Comparison of ENCODE assay signal across 16 cellular contexts in genomic region chr4:19486400-19486799, GRCh38.
DNase-seq lines count a peak whose midpoint lies in the region; ATAC-seq and TF ChIP-seq lines count a peak whose summit lies in the region.
"Had no signal": no experiment of that assay in that cellular context is flagged by ENCODE, and none has a peak within 500 bp of the region (broad histone marks: within the 10 kb centered on the region; RNA-seq: fewer than 3 reads in every experiment).

No MANE protein-coding gene starts in this region.

- no peaks in the 10 kb centered on the region for H3K4me1 ChIP-seq in CD8-positive, alpha-beta T cell (ENCODE audit: insufficient read depth, low read length)
- H3K4me1 ChIP-seq: testis had no signal

- H3K27ac ChIP-seq in brain microvascular endothelial cell: no peak overlapping the region
- no peak overlapping the region for H3K27ac ChIP-seq in CD8-positive, alpha-beta T cell (ENCODE audit: low read depth, low read length)
- H3K27ac ChIP-seq: testis had no signal

- no peak for ATAC-seq in GM18498 (IDR thresholded peaks at IDR 0.05; ENCODE audit: unreplicated experiment)
- no peak for ATAC-seq in CD8-positive, alpha-beta T cell
- ATAC-seq: naive thymus-derived CD8-positive, alpha-beta T cell; sciatic nerve; T-cell had no signal

- no peaks in the 10 kb centered on the region for H3K27me3 ChIP-seq in brain microvascular endothelial cell (replicated peaks)
- no peaks in the 10 kb centered on the region for H3K27me3 ChIP-seq in CD8-positive, alpha-beta T cell (ENCODE audit: insufficient read depth, low read length)
- H3K27me3 ChIP-seq: testis had no signal

- POLR2A ChIA-PET in CD8-positive, alpha-beta T cell (lab: Charles Lee): no interaction called here

- in situ Hi-C loops in brain microvascular endothelial cell (cut with HindIII; ENCODE audit: low pct_ligation_motif_present, low sequenced_read_pairs): no loop called here

- peak; percentile 3 for DNase-seq in NCI-H1105 treated with DMSO at 0.1 percent for 48 hours (lab: John Stamatoyannopoulos, UW)
- DNase-seq in NCI-H1105 (lab: John Stamatoyannopoulos, UW): no peak
- peak; percentile 39 for DNase-seq in NCI-H2227 (lab: John Stamatoyannopoulos, UW; ENCODE audit: unreplicated experiment)
- peak; percentile 14 for DNase-seq in brain microvascular endothelial cell
- DNase-seq in osteocyte (ENCODE audit: extremely low spot score, unreplicated experiment): no peak
- no peak for DNase-seq in globus pallidus (ENCODE audit: low spot score)
- DNase-seq in CD8-positive, alpha-beta T cell: no peak
- DNase-seq: activated CD4-positive, alpha-beta T cell treated with anti-CD3 and anti-CD28 coated beads, Interleukin-2, amount 50 U/mL, for 1 hour; activated effector memory CD4-positive, alpha-beta T cell treated with anti-CD3 and anti-CD28 coated beads, Interleukin-2, amount 50 U/mL, for 16 hours; KG1; naive thymus-derived CD8-positive, alpha-beta T cell; T-cell; testis had no signal

- TF ChIP-seq CTCF in brain microvascular endothelial cell (IDR thresholded peaks at IDR 0.05; ENCODE audit: low read depth, low read length, missing control alignments) (peak; percentile 61), osteocyte (IDR thresholded peaks at IDR 0.05) (peak; percentile 54)
- TF ChIP-seq CTCF in CD8-positive, alpha-beta T cell (IDR thresholded peaks at IDR 0.05): no peak

- H3K9me3 Mint-ChIP-seq in osteocyte (ENCODE audit: unreplicated experiment): no peaks in the 10 kb centered on the region
- peaks cover 6% of the 10 kb centered on the region for H3K9me3 Mint-ChIP-seq in CD8-positive, alpha-beta T cell
- H3K9me3 Mint-ChIP-seq: central memory CD8-positive, alpha-beta T cell had no signal

- intact Hi-C loops in CD8-positive, alpha-beta T cell (cut with DNase I, micrococcal nuclease): no loop called here

- H3K4me3 ChIP-seq in brain microvascular endothelial cell (ENCODE audit: low read depth, low read length): no peak overlapping the region
- H3K4me3 ChIP-seq in CD8-positive, alpha-beta T cell (ENCODE audit: low read depth, low read length): no peak overlapping the region
- H3K4me3 ChIP-seq: testis had no signal

- H3K27me3 Mint-ChIP-seq in osteocyte (ENCODE audit: unreplicated experiment): no peaks in the 10 kb centered on the region
- no peaks in the 10 kb centered on the region for H3K27me3 Mint-ChIP-seq in CD8-positive, alpha-beta T cell (ENCODE audit: low read depth)
- H3K27me3 Mint-ChIP-seq: central memory CD8-positive, alpha-beta T cell; naive thymus-derived CD8-positive, alpha-beta T cell; T-cell had no signal

- no peak overlapping the region for H3K4me3 Mint-ChIP-seq in osteocyte (ENCODE audit: unreplicated experiment)
- no peak overlapping the region for H3K4me3 Mint-ChIP-seq in CD8-positive, alpha-beta T cell
- H3K4me3 Mint-ChIP-seq: central memory CD8-positive, alpha-beta T cell; naive thymus-derived CD8-positive, alpha-beta T cell; T-cell had no signal

- H3K27ac Mint-ChIP-seq in osteocyte (ENCODE audit: unreplicated experiment): no peak overlapping the region
- H3K27ac Mint-ChIP-seq in CD8-positive, alpha-beta T cell: no peak overlapping the region
- H3K27ac Mint-ChIP-seq: naive thymus-derived CD8-positive, alpha-beta T cell; T-cell had no signal

- no peaks in the 10 kb centered on the region for H3K36me3 Mint-ChIP-seq in osteocyte (ENCODE audit: unreplicated experiment)
- H3K36me3 Mint-ChIP-seq in CD8-positive, alpha-beta T cell: no peaks in the 10 kb centered on the region
- H3K36me3 Mint-ChIP-seq: naive thymus-derived CD8-positive, alpha-beta T cell; T-cell had no signal

- no peaks in the 10 kb centered on the region for H3K36me3 ChIP-seq in brain microvascular endothelial cell (replicated peaks)
- H3K36me3 ChIP-seq in CD8-positive, alpha-beta T cell (ENCODE audit: insufficient read depth, low read length): no peaks in the 10 kb centered on the region

- no peaks in the 10 kb centered on the region for H3K4me1 Mint-ChIP-seq in osteocyte (ENCODE audit: unreplicated experiment)
- no peaks in the 10 kb centered on the region for H3K4me1 Mint-ChIP-seq in CD8-positive, alpha-beta T cell (ENCODE audit: low read depth)
- H3K4me1 Mint-ChIP-seq: central memory CD8-positive, alpha-beta T cell; naive thymus-derived CD8-positive, alpha-beta T cell; T-cell had no signal

- CTCF ChIA-PET in CD8-positive, alpha-beta T cell (lab: Charles Lee): no interaction called here

- no peaks in the 10 kb centered on the region for H3K9me3 ChIP-seq in CD8-positive, alpha-beta T cell (ENCODE audit: low read length)
- H3K9me3 ChIP-seq: testis had no signal

Comparison
In these comparisons a context has a peak if more than half of its experiments do, and no peak if none do; other contexts are left out.
1. DNase-seq: peak in NCI-H1105 treated with DMSO at 0.1 percent for 48 hours (single experiment), NCI-H2227 (single experiment) and brain microvascular endothelial cell (single experiment); none in NCI-H1105 (single experiment), osteocyte (single experiment), globus pallidus (single experiment) and CD8-positive, alpha-beta T cell (0 of 7).